In the genomic region with DNA sequence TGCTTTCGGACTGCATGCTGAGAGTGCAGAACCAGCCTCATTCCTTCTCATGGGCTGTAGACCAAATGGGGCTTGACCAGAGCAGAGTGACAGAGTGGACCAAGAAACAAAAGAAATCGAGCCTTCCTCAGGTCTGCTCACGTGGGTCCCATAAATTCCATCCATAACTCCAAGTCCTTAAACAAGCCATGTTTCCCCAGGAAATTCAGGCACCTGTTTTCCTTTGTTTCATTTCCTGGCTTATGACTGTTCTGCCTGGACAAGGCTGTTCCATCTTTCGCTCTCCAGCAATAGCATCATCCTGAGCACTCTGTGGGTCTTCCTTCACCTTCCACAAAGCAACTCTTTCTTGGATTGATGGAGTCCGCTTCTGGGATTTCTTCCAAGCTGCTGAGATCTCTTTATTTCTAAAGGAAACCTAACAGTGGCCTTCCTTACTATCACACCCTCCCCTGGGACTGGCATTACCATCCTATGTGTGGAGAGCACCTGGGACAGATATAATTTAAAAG, we compare ENCODE assay signal across 28 cellular contexts.
"Had no signal": no experiment of that assay in that cellular context is flagged by ENCODE, and none has a peak within 500 bp of the region (broad histone marks: within the 10 kb centered on the region; RNA-seq: fewer than 3 reads in every experiment).

No MANE protein-coding gene starts in this region.

- H3K27ac Mint-ChIP-seq: endodermal cell; immature natural killer cell; nephron; neural progenitor cell; stimulated activated effector memory CD8-positive, alpha-beta T cell treated with anti-CD3 and anti-CD28 coated beads, Interleukin-12 subunit alpha, Interleukin-12 subunit beta, amount 100 ng/mL, for 72 hours; type B pancreatic cell had no signal

- FAIRE-seq: colon, endothelial cell of umbilical vein, keratinocyte had no signal

- H3K27me3 ChIP-seq: neural progenitor cell, right atrium auricular region, sigmoid colon, stomach, tibial artery had no signal

- H3K9ac ChIP-seq: neural progenitor cell had no signal

- H3K9me3 ChIP-seq: prostate gland, sigmoid colon, tibial artery had no signal

- ATAC-seq: left lobe of liver; naive thymus-derived CD4-positive, alpha-beta T cell; stimulated activated effector memory CD8-positive, alpha-beta T cell treated with anti-CD3 and anti-CD28 coated beads, Interleukin-12 subunit alpha, Interleukin-12 subunit beta, amount 100 ng/mL, for 72 hours had no signal

- H3K36me3 ChIP-seq: esophagus squamous epithelium, neural progenitor cell, prostate gland, right atrium auricular region, sigmoid colon, stomach, tibial artery had no signal

- H3K4me3 ChIP-seq: esophagus squamous epithelium, lung, neural progenitor cell, prostate gland, right atrium auricular region, sigmoid colon, stomach, tibial artery had no signal

- H3K4me1 ChIP-seq: esophagus squamous epithelium, neural progenitor cell, prostate gland had no signal

- H2AFZ ChIP-seq: neural progenitor cell had no signal

- H3K4me1 Mint-ChIP-seq: endodermal cell; immature natural killer cell; naive thymus-derived CD4-positive, alpha-beta T cell; nephron; neural progenitor cell; stimulated activated effector memory CD8-positive, alpha-beta T cell treated with anti-CD3 and anti-CD28 coated beads, Interleukin-12 subunit alpha, Interleukin-12 subunit beta, amount 100 ng/mL, for 72 hours had no signal

- H3K27me3 Mint-ChIP-seq: type B pancreatic cell had no signal

- H3K4me3 Mint-ChIP-seq: endodermal cell; immature natural killer cell; naive thymus-derived CD4-positive, alpha-beta T cell; nephron; neural progenitor cell; stimulated activated effector memory CD8-positive, alpha-beta T cell treated with anti-CD3 and anti-CD28 coated beads, Interleukin-12 subunit alpha, Interleukin-12 subunit beta, amount 100 ng/mL, for 72 hours; type B pancreatic cell had no signal

- H3K4me2 ChIP-seq: neural progenitor cell had no signal

- H3K9me3 Mint-ChIP-seq: stimulated activated effector memory CD8-positive, alpha-beta T cell treated with anti-CD3 and anti-CD28 coated beads, Interleukin-12 subunit alpha, Interleukin-12 subunit beta, amount 100 ng/mL, for 72 hours had no signal

- H3K36me3 Mint-ChIP-seq: immature natural killer cell; naive thymus-derived CD4-positive, alpha-beta T cell; stimulated activated effector memory CD8-positive, alpha-beta T cell treated with anti-CD3 and anti-CD28 coated beads, Interleukin-12 subunit alpha, Interleukin-12 subunit beta, amount 100 ng/mL, for 72 hours; type B pancreatic cell had no signal

- DNase-seq: effector CD8-positive, alpha-beta T cell; endodermal cell; erythroblast; esophagus squamous epithelium; foreskin melanocyte; hypothalamus; immature natural killer cell; mesenchymal stem cell; midbrain; naive thymus-derived CD4-positive, alpha-beta T cell; nucleus accumbens; sigmoid colon; stimulated activated CD4-positive, alpha-beta T cell treated with anti-CD3 and anti-CD28 coated beads, Interleukin-2, amount 100 ng/mL, for 24 hours; stimulated activated CD4-positive, alpha-beta T cell treated with anti-CD3 and anti-CD28 coated beads, Interleukin-4, amount 100 ng/mL, for 24 hours; stimulated activated naive CD4-positive, alpha-beta T cell treated with Interleukin-2 at 50 U/mL for 16 hours; stomach; tibial artery had no signal

- H3K27ac ChIP-seq: esophagus squamous epithelium, neural progenitor cell, prostate gland, right atrium auricular region, sigmoid colon, stomach, tibial artery had no signal
